Comparison of ENCODE assay signal across 14 cellular contexts in genomic region chr4:53130896-53131561, GRCh38.
DNase-seq lines count a peak whose midpoint lies in the region; ATAC-seq and TF ChIP-seq lines count a peak whose summit lies in the region.
"Had no signal": no experiment of that assay in that cellular context is flagged by ENCODE, and none has a peak within 500 bp of the region (broad histone marks: within the 10 kb centered on the region; RNA-seq: fewer than 3 reads in every experiment).

No MANE protein-coding gene starts in this region.

- H3K36me3 ChIP-seq in GM23338 (ENCODE audit: insufficient read depth), result no peaks in the 10 kb centered on the region

- no peaks in the 10 kb centered on the region for H3K9me2 ChIP-seq in GM23338 (ENCODE audit: insufficient read depth)

- ATAC-seq in activated CD8-positive, alpha-beta T cell treated with anti-CD3 and anti-CD28 coated beads for 36 hours, result peak; percentile 64
- no peak for ATAC-seq in activated CD8-positive, alpha-beta T cell treated with anti-CD3 and anti-CD28 coated beads, Interleukin-2, amount 10 ng/mL, durations not matched to agents 7 days and 5 days
- ATAC-seq in GM23338, result peak; percentile 35; the same call in 2 of the 3 replicates
- peak; percentile 20 for ATAC-seq in activated T-helper 17 cell treated with anti-CD3 and anti-CD28 coated beads, Interleukin-2, amount 50 U/mL, for 72 hours (replicated peaks)
- ATAC-seq in stimulated activated memory B cell treated with anti-CD40 and anti-IgM and Interleukin-4, amounts not matched to agents 10 μg/mL and 1 μg/mL and 100 μg/mL, for 72 hours, result no peak

- peaks cover 4% of the 10 kb centered on the region for H3K9me3 Mint-ChIP-seq in activated CD8-positive, alpha-beta T cell treated with anti-CD3 and anti-CD28 coated beads for 36 hours
- peaks cover 7% of the 10 kb centered on the region for H3K9me3 Mint-ChIP-seq in activated CD8-positive, alpha-beta T cell treated with anti-CD3 and anti-CD28 coated beads, Interleukin-2, amount 10 ng/mL, durations not matched to agents 7 days and 5 days (ENCODE audit: insufficient read depth)
- no peaks in the 10 kb centered on the region for H3K9me3 Mint-ChIP-seq in GM23338
- peaks cover 4% of the 10 kb centered on the region for H3K9me3 Mint-ChIP-seq in activated T-helper 17 cell treated with anti-CD3 and anti-CD28 coated beads, Interleukin-2, amount 50 U/mL, for 72 hours
- H3K9me3 Mint-ChIP-seq in nephron, result no peaks in the 10 kb centered on the region
- no peaks in the 10 kb centered on the region for H3K9me3 Mint-ChIP-seq in stimulated activated memory B cell treated with anti-CD40 and anti-IgM and Interleukin-4, amounts not matched to agents 10 μg/mL and 1 μg/mL and 100 μg/mL, for 72 hours
- H3K9me3 Mint-ChIP-seq: H9 had no signal

- no peaks in the 10 kb centered on the region for H3K27me3 ChIP-seq in GM23338 (ENCODE audit: insufficient read depth)

- TF ChIP-seq CTCF in activated CD8-positive, alpha-beta T cell treated with anti-CD3 and anti-CD28 coated beads for 36 hours (IDR thresholded peaks at IDR 0.05), result no peak
- TF ChIP-seq CTCF in GM23338 (conservative IDR thresholded peaks at IDR 0.05; ENCODE audit: low read depth in 2 of 2) (peak in 1 of 2 experiments; percentile 16; a peak in 1 of 4 replicates), nephron (IDR thresholded peaks at IDR 0.05; ENCODE audit: unreplicated experiment in 3 of 3) (no peak)

- H2AFZ ChIP-seq in GM23338, result no peak overlapping the region

- H3K27me3 Mint-ChIP-seq in activated CD8-positive, alpha-beta T cell treated with anti-CD3 and anti-CD28 coated beads for 36 hours, result no peaks in the 10 kb centered on the region
- no peaks in the 10 kb centered on the region for H3K27me3 Mint-ChIP-seq in activated CD8-positive, alpha-beta T cell treated with anti-CD3 and anti-CD28 coated beads, Interleukin-2, amount 10 ng/mL, durations not matched to agents 7 days and 5 days (ENCODE audit: low read depth)
- no peaks in the 10 kb centered on the region for H3K27me3 Mint-ChIP-seq in GM23338 (ENCODE audit: insufficient read depth, low read depth, poor library complexity)
- no peaks in the 10 kb centered on the region for H3K27me3 Mint-ChIP-seq in activated T-helper 17 cell treated with anti-CD3 and anti-CD28 coated beads, Interleukin-2, amount 50 U/mL, for 72 hours
- no peaks in the 10 kb centered on the region for H3K27me3 Mint-ChIP-seq in nephron (ENCODE audit: low read depth)
- no peaks in the 10 kb centered on the region for H3K27me3 Mint-ChIP-seq in stimulated activated memory B cell treated with anti-CD40 and anti-IgM and Interleukin-4, amounts not matched to agents 10 μg/mL and 1 μg/mL and 100 μg/mL, for 72 hours

- no peaks in the 10 kb centered on the region for H3F3A ChIP-seq in GM23338 (replicated peaks; ENCODE audit: low read depth)

- H3K4me3 Mint-ChIP-seq in activated CD8-positive, alpha-beta T cell treated with anti-CD3 and anti-CD28 coated beads for 36 hours, result no peak overlapping the region
- H3K4me3 Mint-ChIP-seq in activated CD8-positive, alpha-beta T cell treated with anti-CD3 and anti-CD28 coated beads, Interleukin-2, amount 10 ng/mL, durations not matched to agents 7 days and 5 days, result no peak overlapping the region
- no peak overlapping the region for H3K4me3 Mint-ChIP-seq in GM23338
- H3K4me3 Mint-ChIP-seq in activated T-helper 17 cell treated with anti-CD3 and anti-CD28 coated beads, Interleukin-2, amount 50 U/mL, for 72 hours, result no peak overlapping the region
- H3K4me3 Mint-ChIP-seq in nephron, result no peak overlapping the region
- H3K4me3 Mint-ChIP-seq in stimulated activated memory B cell treated with anti-CD40 and anti-IgM and Interleukin-4, amounts not matched to agents 10 μg/mL and 1 μg/mL and 100 μg/mL, for 72 hours, result no peak overlapping the region
- H3K4me3 Mint-ChIP-seq: H9 had no signal

- peaks cover 21% of the 10 kb centered on the region for H3K4me1 Mint-ChIP-seq in activated CD8-positive, alpha-beta T cell treated with anti-CD3 and anti-CD28 coated beads for 36 hours (ENCODE audit: low read depth)
- H3K4me1 Mint-ChIP-seq in activated CD8-positive, alpha-beta T cell treated with anti-CD3 and anti-CD28 coated beads, Interleukin-2, amount 10 ng/mL, durations not matched to agents 7 days and 5 days (ENCODE audit: low read depth), result no peaks in the 10 kb centered on the region
- no peaks in the 10 kb centered on the region; the same call in 2 of the 3 replicates for H3K4me1 Mint-ChIP-seq in GM23338
- peaks cover 13% of the 10 kb centered on the region for H3K4me1 Mint-ChIP-seq in activated T-helper 17 cell treated with anti-CD3 and anti-CD28 coated beads, Interleukin-2, amount 50 U/mL, for 72 hours
- peaks cover 32% of the 10 kb centered on the region for H3K4me1 Mint-ChIP-seq in nephron
- H3K4me1 Mint-ChIP-seq in stimulated activated memory B cell treated with anti-CD40 and anti-IgM and Interleukin-4, amounts not matched to agents 10 μg/mL and 1 μg/mL and 100 μg/mL, for 72 hours, result no peaks in the 10 kb centered on the region
- H3K4me1 Mint-ChIP-seq: H9 had no signal

- no peak overlapping the region for H3K4me2 ChIP-seq in GM23338

- peak overlapping the region; percentile 65 for H3K27ac Mint-ChIP-seq in activated CD8-positive, alpha-beta T cell treated with anti-CD3 and anti-CD28 coated beads for 36 hours
- H3K27ac Mint-ChIP-seq in activated CD8-positive, alpha-beta T cell treated with anti-CD3 and anti-CD28 coated beads, Interleukin-2, amount 10 ng/mL, durations not matched to agents 7 days and 5 days, result no peak overlapping the region
- H3K27ac Mint-ChIP-seq in GM23338, result peak overlapping the region; percentile 8; the same call in 1 of the 2 replicates
- peak overlapping the region; percentile 96 for H3K27ac Mint-ChIP-seq in activated T-helper 17 cell treated with anti-CD3 and anti-CD28 coated beads, Interleukin-2, amount 50 U/mL, for 72 hours
- H3K27ac Mint-ChIP-seq in nephron, result peak overlapping the region; percentile 47 to 71 (median 63)
- H3K27ac Mint-ChIP-seq in stimulated activated memory B cell treated with anti-CD40 and anti-IgM and Interleukin-4, amounts not matched to agents 10 μg/mL and 1 μg/mL and 100 μg/mL, for 72 hours, result no peak overlapping the region
- H3K27ac Mint-ChIP-seq: H9 had no signal

- CTCF ChIA-PET in activated CD8-positive, alpha-beta T cell treated with anti-CD3 and anti-CD28 coated beads for 36 hours (lab: Charles Lee), result interaction anchor here (1.0 to 1.5 kb wide), 3 partner anchors 17 to 115 kb away, joined by 3 read pairs; no protein-coding TSS in a partner anchor
- CTCF ChIA-PET in activated CD8-positive, alpha-beta T cell treated with anti-CD3 and anti-CD28 coated beads, Interleukin-2, amount 10 ng/mL, durations not matched to agents 7 days and 5 days (lab: Charles Lee), result no interaction called here

- no peaks in the 10 kb centered on the region for H4K20me1 ChIP-seq in GM23338 (replicated peaks; ENCODE audit: insufficient read depth)

- peaks cover 33% of the 10 kb centered on the region for H3K36me3 Mint-ChIP-seq in activated CD8-positive, alpha-beta T cell treated with anti-CD3 and anti-CD28 coated beads for 36 hours (ENCODE audit: low read depth)
- H3K36me3 Mint-ChIP-seq in activated CD8-positive, alpha-beta T cell treated with anti-CD3 and anti-CD28 coated beads, Interleukin-2, amount 10 ng/mL, durations not matched to agents 7 days and 5 days (ENCODE audit: low read depth), result peaks cover 10% of the 10 kb centered on the region
- H3K36me3 Mint-ChIP-seq in GM23338 (ENCODE audit: low read depth) (no peaks in the 10 kb centered on the region), nephron (ENCODE audit: low read depth) (peaks cover 3% of the 10 kb centered on the region)
- H3K36me3 Mint-ChIP-seq in activated T-helper 17 cell treated with anti-CD3 and anti-CD28 coated beads, Interleukin-2, amount 50 U/mL, for 72 hours (ENCODE audit: low read depth), result peaks cover 22% of the 10 kb centered on the region
- peaks cover 21% of the 10 kb centered on the region for H3K36me3 Mint-ChIP-seq in stimulated activated memory B cell treated with anti-CD40 and anti-IgM and Interleukin-4, amounts not matched to agents 10 μg/mL and 1 μg/mL and 100 μg/mL, for 72 hours

- intact Hi-C loops in activated CD8-positive, alpha-beta T cell treated with anti-CD3 and anti-CD28 coated beads for 36 hours (cut with micrococcal nuclease), result no loop called here

- no peaks in the 10 kb centered on the region for H3K4me1 ChIP-seq in GM23338 (ENCODE audit: insufficient read depth)
- H3K4me1 ChIP-seq: Caco-2 had no signal

- H3K4me3 ChIP-seq in GM23338, result no peak overlapping the region

- peak; percentile 8 for DNase-seq in activated CD8-positive, alpha-beta T cell treated with anti-CD3 and anti-CD28 coated beads for 36 hours
- DNase-seq in activated CD8-positive, alpha-beta T cell treated with anti-CD3 and anti-CD28 coated beads, Interleukin-2, amount 10 ng/mL, durations not matched to agents 7 days and 5 days, result no peak
- DNase-seq in GM23338 (ENCODE audit: low spot score) (peak; percentile 12), DMS79 (lab: John Stamatoyannopoulos, UW) (no peak), NOMO-1 treated with dmso at 0.1 percent for 144 hours (lab: John Stamatoyannopoulos, UW; ENCODE audit: unreplicated experiment) (no peak)
- DNase-seq: AML-193, Caco-2, H9, NCI-H187 treated with DMSO at 0.1 percent for 48 hours, NCI-H2171, NCI-H774 had no signal

- POLR2A ChIA-PET in activated CD8-positive, alpha-beta T cell treated with anti-CD3 and anti-CD28 coated beads for 36 hours (lab: Charles Lee), result no interaction called here
- POLR2A ChIA-PET in activated CD8-positive, alpha-beta T cell treated with anti-CD3 and anti-CD28 coated beads, Interleukin-2, amount 10 ng/mL, durations not matched to agents 7 days and 5 days (lab: Charles Lee), result no interaction called here

- H3K27ac ChIP-seq in GM23338 (ENCODE audit: low read depth), result no peak overlapping the region

- no peaks in the 10 kb centered on the region for H3K79me2 ChIP-seq in GM23338 (replicated peaks; ENCODE audit: insufficient read depth)

TF ChIP-seq in GM23338, 12 proteins besides CTCF, POLR2A, EP300 and RAD21:
- TF ChIP-seq CREB1 (CRISPR knock-in tag; IDR thresholded peaks at IDR 0.05; ENCODE audit: low read depth) (no peak), NANOG (IDR thresholded peaks at IDR 0.05; ENCODE audit: borderline replicate concordance) (no peak)

Comparison
In these comparisons a context has a peak if more than half of its experiments do, and no peak if none do; other contexts are left out.
1. ATAC-seq: peak in activated CD8-positive, alpha-beta T cell treated with anti-CD3 and anti-CD28 coated beads for 36 hours (single experiment), GM23338 (single experiment) and activated T-helper 17 cell treated with anti-CD3 and anti-CD28 coated beads, Interleukin-2, amount 50 U/mL, for 72 hours (single experiment); none in activated CD8-positive, alpha-beta T cell treated with anti-CD3 and anti-CD28 coated beads, Interleukin-2, amount 10 ng/mL, durations not matched to agents 7 days and 5 days (single experiment) and stimulated activated memory B cell treated with anti-CD40 and anti-IgM and Interleukin-4, amounts not matched to agents 10 μg/mL and 1 μg/mL and 100 μg/mL, for 72 hours (single experiment).
2. DNase-seq: peak in activated CD8-positive, alpha-beta T cell treated with anti-CD3 and anti-CD28 coated beads for 36 hours (single experiment) and GM23338 (single experiment); none in activated CD8-positive, alpha-beta T cell treated with anti-CD3 and anti-CD28 coated beads, Interleukin-2, amount 10 ng/mL, durations not matched to agents 7 days and 5 days (single experiment), DMS79 (single experiment) and NOMO-1 treated with dmso at 0.1 percent for 144 hours (single experiment).
3. H3K27ac Mint-ChIP-seq: peak in activated CD8-positive, alpha-beta T cell treated with anti-CD3 and anti-CD28 coated beads for 36 hours (single experiment), GM23338 (single experiment), activated T-helper 17 cell treated with anti-CD3 and anti-CD28 coated beads, Interleukin-2, amount 50 U/mL, for 72 hours (single experiment) and nephron (3 of 3); none in activated CD8-positive, alpha-beta T cell treated with anti-CD3 and anti-CD28 coated beads, Interleukin-2, amount 10 ng/mL, durations not matched to agents 7 days and 5 days (single experiment) and stimulated activated memory B cell treated with anti-CD40 and anti-IgM and Interleukin-4, amounts not matched to agents 10 μg/mL and 1 μg/mL and 100 μg/mL, for 72 hours (single experiment).